ENCODE assay signal across 8 cellular contexts in genomic region chr19:49579947-49580263, GRCh38. TPM values are rescaled to one million over a fixed set of nuclear protein-coding genes. Genes with fewer than 3 reads are reported as not detected.
A peak's percentile ranks its signal among the peaks of the same experiment; 100 is the strongest.
DNase-seq lines count a peak whose midpoint lies in the region; ATAC-seq, FAIRE-seq and TF ChIP-seq lines count a peak whose summit lies in the region.

No MANE protein-coding gene starts in this region.

- CTCF ChIA-PET in A549 (lab: Yijun Ruan, JAX) (interaction anchor here (0.7 to 16.1 kb wide), 12 partner anchors 9 to 135 kb away, joined by 3 to 426 read pairs (median 6); partner anchors contain the start of gene PRR12), GM12878 (lab: Yijun Ruan, JAX) (interaction anchor here (0.7 to 4.2 kb wide), 7 partner anchors 10 to 106 kb away, joined by 3 to 48 read pairs (median 4); partner anchors contain the start of gene FLT3LG)

- no peak for FAIRE-seq in A549 (lab: Jason Lieb, UNC)
- no peak for FAIRE-seq in GM12878 (lab: Jason Lieb, UNC)

- no peaks in the 10 kb centered on the region; a peak in 1 of 4 replicates for H3K36me3 ChIP-seq in GM12878 (ENCODE audit: control insufficient read depth in 2 of 2, insufficient read depth in 2 of 2, low read length in 1 of 2)
- H3K36me3 ChIP-seq in lung (ENCODE audit: control insufficient read depth in 2 of 2, insufficient read depth in 2 of 2, low read length in 2 of 2), result peaks cover 3 to 8% of the 10 kb centered on the region in 2 donors
- no peaks in the 10 kb centered on the region for H3K36me3 ChIP-seq in uterus

- TF ChIP-seq EP300 in A549 (IDR thresholded peaks at IDR 0.05), result no peak
- no peak for TF ChIP-seq EP300 in GM12878 (IDR thresholded peaks at IDR 0.05; ENCODE audit: borderline replicate concordance in 1 of 2, control insufficient read depth in 1 of 2, low read depth in 2 of 2, low read length in 2 of 2)

- WGBS in A549 (ENCODE audit: missing lambda C conversion rate), result 7% methylated on average over 8 of the region's 8 CpGs
- WGBS in GM12878 (ENCODE audit: insufficient coverage, insufficient replicate concordance, low lambda C conversion rate, missing lambda C conversion rate), result 0% methylated on average over 8 of the region's 8 CpGs
- 1 to 2% methylated on average over 8 of the region's 8 CpGs for WGBS in lung, 2 donors

- intact Hi-C loops in GM12878 (cut with micrococcal nuclease; ENCODE audit: unreplicated experiment), result loop anchor here (1.0 kb wide), 1 partner anchor 10 kb away; no protein-coding TSS in a partner anchor
- intact Hi-C loops in uterus (cut with DNase I; ENCODE audit: low total_unique reads), result no loop called here

- SMC1A ChIA-PET in GM12878 (lab: Charles Lee; ENCODE audit: uncharacterized antibody, unreplicated experiment), result interaction anchor here (0.6 to 3.4 kb wide), 7 partner anchors 10 to 128 kb away, joined by 3 to 14 read pairs (median 7); partner anchors contain the start of genes PIH1D1, PRMT1, PRR12 and RRAS

- no peak for TF ChIP-seq CTCF in A549 (IDR thresholded peaks at IDR 0.05)
- no peak for TF ChIP-seq CTCF in HFF-Myc (IDR thresholded peaks at IDR 0.05; ENCODE audit: low read depth, low read length, missing control alignments)
- TF ChIP-seq CTCF in GM12878 (IDR thresholded peaks at IDR 0.05 in 2 of 3, conservative IDR thresholded peaks at IDR 0.05 in 1 of 3; ENCODE audit: control insufficient read depth in 2 of 3, extremely low read depth in 1 of 3, insufficient read depth in 1 of 3, low read depth in 3 of 3, low read length in 3 of 3), result no peak
- no peak for TF ChIP-seq CTCF in lung (IDR thresholded peaks at IDR 0.05; ENCODE audit: control extremely low read depth, extremely low read depth)
- TF ChIP-seq CTCF in uterus (IDR thresholded peaks at IDR 0.05), result no peak

- peaks cover 8% of the 10 kb centered on the region; the same call in 2 of the 3 replicates for H3K4me1 ChIP-seq in A549
- peaks cover 7% of the 10 kb centered on the region; the same call in 1 of the 2 replicates for H3K4me1 ChIP-seq in GM12878 (ENCODE audit: control insufficient read depth, insufficient read depth, low read length)
- peaks cover 0 to 4% of the 10 kb centered on the region in 2 donors for H3K4me1 ChIP-seq in lung (ENCODE audit: control insufficient read depth in 2 of 2, insufficient read depth in 2 of 2, low read length in 2 of 2)
- peaks cover 0 to 5% of the 10 kb centered on the region in 2 donors for H3K4me1 ChIP-seq in uterus

- H3K9me3 ChIP-seq in A549 (no peaks in the 10 kb centered on the region), GM12878 (replicated peaks; ENCODE audit: control insufficient read depth, insufficient read depth, low read length) (no peaks in the 10 kb centered on the region), lung (ENCODE audit: control insufficient read depth in 2 of 2, insufficient read depth in 1 of 2, low read length in 1 of 2) (no peaks in the 10 kb centered on the region), uterus (no peaks in the 10 kb centered on the region)

- H3K9ac ChIP-seq in GM12878 (ENCODE audit: control insufficient read depth, insufficient read depth, low read length), result peak overlapping the region; percentile 86

- in situ Hi-C loops in GM12878 (cut with MboI), result no loop called here

- no peak for TF ChIP-seq POLR2A in A549 (IDR thresholded peaks at IDR 0.05; ENCODE audit: low read length)
- TF ChIP-seq POLR2A in GM12878 (IDR thresholded peaks at IDR 0.05; ENCODE audit: low read depth, low read length), result no peak
- TF ChIP-seq POLR2A in uterus (IDR thresholded peaks at IDR 0.05), result no peak

- H3K27me3 ChIP-seq in GM12878 (replicated peaks in 1 of 2; ENCODE audit: control insufficient read depth in 2 of 2, insufficient read depth in 2 of 2, low read length in 1 of 2) (no peaks in the 10 kb centered on the region), lung (ENCODE audit: control insufficient read depth, insufficient read depth) (no peaks in the 10 kb centered on the region), uterus (no peaks in the 10 kb centered on the region)

- no TSS peak for BruUV-seq in GM12878 (replicated peaks; lab: Mats Ljungman, UMichigan)

- H2AFZ ChIP-seq in GM12878 (ENCODE audit: control insufficient read depth, low read depth, low read length), result peak overlapping the region; percentile 65

- no peak for TF ChIP-seq RAD21 in A549 (conservative IDR thresholded peaks at IDR 0.05 in 1 of 2, IDR thresholded peaks at IDR 0.05 in 1 of 2)
- TF ChIP-seq RAD21 in GM12878 (IDR thresholded peaks at IDR 0.05; ENCODE audit: insufficient read depth, low read depth, low read length), result no peak

- peak; percentile 6 to 12; a peak in 4 of 6 replicates for ATAC-seq in A549
- peak; percentile 17 for ATAC-seq in GM12878
- ATAC-seq in lung (ENCODE audit: insufficient read depth, low FRiP score), result no peak
- ATAC-seq in GM18907 (IDR thresholded peaks at IDR 0.05; ENCODE audit: unreplicated experiment), result no peak

- RAD21 ChIA-PET in GM12878 (lab: Charles Lee; ENCODE audit: unreplicated experiment), result interaction anchor here (0.6 to 2.6 kb wide), 8 partner anchors 9 to 322 kb away, joined by 3 to 14 read pairs (median 4); partner anchors contain the start of gene RRAS

- peak overlapping the region; percentile 63 for H3K4me3 ChIP-seq in A549
- peak overlapping the region; percentile 63 for H3K4me3 ChIP-seq in HFF-Myc (replicated peaks; ENCODE audit: low read depth, low read length)
- peak overlapping the region; percentile 77 for H3K4me3 ChIP-seq in GM12878
- H3K4me3 ChIP-seq in lung, result peak overlapping the region; percentile 67
- peak overlapping the region; percentile 55 to 56 for H3K4me3 ChIP-seq in uterus

- H3K27ac ChIP-seq in A549 (peak overlapping the region; percentile 68 to 88), GM12878 (ENCODE audit: control insufficient read depth, insufficient read depth) (peak overlapping the region; percentile 65), lung (ENCODE audit: low read depth in 1 of 2, low read length in 1 of 2) (peak overlapping the region; percentile 37 to 55), uterus (peak overlapping the region; percentile 76)

- no peak for DNase-seq in A549 (ENCODE audit: low read depth in 1 of 2, low spot score in 1 of 2)
- DNase-seq in HFF-Myc (ENCODE audit: extremely low read depth, low read depth), result no peak
- no peak for DNase-seq in GM12878 (ENCODE audit: low read depth, low spot score)
- no peak for DNase-seq in lung (ENCODE audit: low spot score)
- DNase-seq in uterus, result no peak
- DNase-seq in glomerular visceral epithelial cell (ENCODE audit: extremely low spot score), result no peak
- no peak for DNase-seq in NCI-H2081 (lab: John Stamatoyannopoulos, UW)

- POLR2A ChIA-PET in A549 (lab: Yijun Ruan, JAX), result interaction anchor here (0.7 to 2.8 kb wide), 11 partner anchors 10 to 127 kb away, joined by 3 to 30 read pairs (median 5); partner anchors contain the start of genes ALDH16A1, RPS11, RRAS and SCAF1
- POLR2A ChIA-PET in GM12878 (lab: Charles Lee), result interaction anchor here (0.5 to 2.9 kb wide), 17 partner anchors 9 to 1831 kb away, joined by 3 to 23 read pairs (median 6); partner anchors contain the start of genes BCL2L12, IRF3, PIH1D1 and PRMT1

- H3K4me2 ChIP-seq in A549 (peak overlapping the region; percentile 80), GM12878 (ENCODE audit: control insufficient read depth, insufficient read depth) (peak overlapping the region; percentile 68)

- peaks cover 17% of the 10 kb centered on the region for H3K79me2 ChIP-seq in GM12878 (ENCODE audit: control insufficient read depth, insufficient read depth, low read length)

- H4K20me1 ChIP-seq in GM12878 (ENCODE audit: control insufficient read depth, insufficient read depth), result no peaks in the 10 kb centered on the region

RNA-seq across cellular contexts. Expression of gene NOSIP, which starts 0.5 kb away (rescaled TPM):
- polyA plus RNA-seq in A549 (2011; rRNA removed), result 49.0 and 52.5 TPM in 2 replicates
- 187 and 189 TPM in 2 replicates for polyA plus RNA-seq in A549 (2012; cell fraction: cytosol; rRNA removed)
- 179 and 276 TPM in 2 replicates for polyA plus RNA-seq in A549 (2012; cell fraction: nucleus; rRNA removed)
- polyA plus RNA-seq in A549 (2017; fragmentation: RNase III; extraction: RNeasy Plus Mini Kit Qiagen cat#74134 plus additional on column Dnase treatment), result 98.0 to 105 TPM (median 101 TPM) in 3 replicates
- 67.2 and 78.2 TPM in 2 replicates for polyA minus RNA-seq in A549 (2011; rRNA and poly(A)+ RNA removed)
- total RNA-seq in GM12878 (2013; cell fraction: nucleolus; rRNA removed), result 16.5 and 19.8 TPM in 2 replicates
- 68.6 and 75.3 TPM in 2 replicates for total RNA-seq in GM12878 (2014; rRNA removed)
- 34.2 and 38.6 TPM in 2 replicates for total RNA-seq in GM12878 (2014; rRNA removed; fragmentation: Illumina TruSeq; extraction: Trizol)
- total RNA-seq in GM12878 (2021), result 51.8 and 55.0 TPM in 2 replicates
- 19.9 TPM for polyA plus RNA-seq in GM12878 (2011; ENCODE audit: low read depth)
- 25.0 and 45.1 TPM in 2 replicates for polyA plus RNA-seq in GM12878 (2011; rRNA removed)
- 81.2 and 120 TPM in 2 replicates for polyA plus RNA-seq in GM12878 (2011; cell fraction: cytosol; rRNA removed)
- 97.3 and 127 TPM in 2 replicates for polyA plus RNA-seq in GM12878 (2011; cell fraction: nucleus; rRNA removed)
- polyA plus RNA-seq in GM12878 (2012), result 45.3 and 48.3 TPM in 2 replicates
- polyA plus RNA-seq in GM12878 (2014; fragmentation: Illumina TruSeq; extraction: Trizol), result 12.4 and 27.9 TPM in 2 replicates
- polyA plus RNA-seq in GM12878 (2014; fragmentation: Nextera tagmentation; extraction: Ambion mirVana), result 10 to 100 TPM in 1 of 2 experiments, 1 to 10 TPM in 1; 7.2 to 20.1 TPM
- 65.5 and 70.6 TPM in 2 replicates for polyA plus RNA-seq in GM12878 (2014; rRNA removed)
- 10 to 100 TPM; 75.8 to 85.5 TPM for polyA plus RNA-seq in GM12878 (2016; fragmentation: Nextera tagmentation; extraction: Ambion mirVana)
- polyA minus RNA-seq in GM12878 (2011; rRNA and poly(A)+ RNA removed), result 44.5 and 78.1 TPM in 2 replicates
- 20.8 and 31.5 TPM in 2 replicates for polyA minus RNA-seq in GM12878 (2011; cell fraction: cytosol; rRNA and poly(A)+ RNA removed)
- 16.6 and 24.8 TPM in 2 replicates for polyA minus RNA-seq in GM12878 (2011; cell fraction: nucleus; rRNA and poly(A)+ RNA removed)
- 10 to 100 TPM; 40.9 to 48.1 TPM for total RNA-seq in lung
- 10 to 100 TPM; 77.1 to 84.2 TPM for polyA plus RNA-seq in lung
- total RNA-seq in uterus, result 100 to 1,000 TPM in 1 of 4 donors, 10 to 100 TPM in 3; 29.0 to 347 (median 65.4) TPM

RNA-seq across cellular contexts. Expression of gene PRRG2, which starts 1.2 kb away (rescaled TPM):
- 0.53 and 0.82 TPM in 2 replicates for polyA plus RNA-seq in A549 (2011; rRNA removed)
- polyA plus RNA-seq in A549 (2012; cell fraction: cytosol; rRNA removed), result 0.45 and 0.54 TPM in 2 replicates
- 0.55 and 0.66 TPM in 2 replicates for polyA plus RNA-seq in A549 (2012; cell fraction: nucleus; rRNA removed)
- polyA plus RNA-seq in A549 (2017; fragmentation: RNase III; extraction: RNeasy Plus Mini Kit Qiagen cat#74134 plus additional on column Dnase treatment), result 0.68 to 1.1 TPM (median 1.0 TPM) in 3 replicates
- 0.44 and 0.54 TPM in 2 replicates for polyA minus RNA-seq in A549 (2011; rRNA and poly(A)+ RNA removed)
- 1.2 and 2.2 TPM in 2 replicates for total RNA-seq in GM12878 (2013; cell fraction: nucleolus; rRNA removed)
- 1.3 TPM in 2 replicates for total RNA-seq in GM12878 (2014; rRNA removed)
- 0.40 and 0.46 TPM in 2 replicates for total RNA-seq in GM12878 (2014; rRNA removed; fragmentation: Illumina TruSeq; extraction: Trizol)
- 0.82 and 1.6 TPM in 2 replicates for total RNA-seq in GM12878 (2021)
- 1.8 TPM for polyA plus RNA-seq in GM12878 (2011; ENCODE audit: low read depth)
- polyA plus RNA-seq in GM12878 (2011; rRNA removed), result 0.37 and 1.3 TPM in 2 replicates
- 1.3 and 1.6 TPM in 2 replicates for polyA plus RNA-seq in GM12878 (2011; cell fraction: cytosol; rRNA removed)
- 1.1 and 1.4 TPM in 2 replicates for polyA plus RNA-seq in GM12878 (2011; cell fraction: nucleus; rRNA removed)
- 0.76 and 1.0 TPM in 2 replicates for polyA plus RNA-seq in GM12878 (2012)
- 0.50 and 1.0 TPM in 2 replicates for polyA plus RNA-seq in GM12878 (2014; fragmentation: Illumina TruSeq; extraction: Trizol)
- under 1 TPM; 0.09 to 0.21 TPM for polyA plus RNA-seq in GM12878 (2014; fragmentation: Nextera tagmentation; extraction: Ambion mirVana)
- 1.6 and 2.1 TPM in 2 replicates for polyA plus RNA-seq in GM12878 (2014; rRNA removed)
- 1 to 10 TPM in 1 of 2 experiments, under 1 TPM in 1; 0.66 to 1.1 TPM for polyA plus RNA-seq in GM12878 (2016; fragmentation: Nextera tagmentation; extraction: Ambion mirVana)
- polyA minus RNA-seq in GM12878 (2011; rRNA and poly(A)+ RNA removed), result 0.44 and 2.5 TPM in 2 replicates
- polyA minus RNA-seq in GM12878 (2011; cell fraction: cytosol; rRNA and poly(A)+ RNA removed), result 1.1 and 1.8 TPM in 2 replicates
- 2.4 and 4.3 TPM in 2 replicates for polyA minus RNA-seq in GM12878 (2011; cell fraction: nucleus; rRNA and poly(A)+ RNA removed)
- 10 to 100 TPM in 1 of 2 donors, 1 to 10 TPM in 1; 5.1 to 11.7 TPM for total RNA-seq in lung
- polyA plus RNA-seq in lung, result 10 to 100 TPM in 1 of 2 donors, 1 to 10 TPM in 1; 9.0 to 10.5 TPM
- 1 to 10 TPM in 1 of 4 donors, under 1 TPM in 1, not detected in 2; 0.95 to 1.4 TPM for total RNA-seq in uterus

RNA-seq across cellular contexts. Expression of gene PRR12, which starts 11.1 kb away (rescaled TPM):
- 0.78 and 1.6 TPM in 2 replicates for polyA plus RNA-seq in A549 (2011; rRNA removed)
- polyA plus RNA-seq in A549 (2012; cell fraction: cytosol; rRNA removed), result 3.9 and 5.4 TPM in 2 replicates
- polyA plus RNA-seq in A549 (2012; cell fraction: nucleus; rRNA removed), result 12.6 and 13.4 TPM in 2 replicates
- 13.0 to 16.3 TPM (median 15.6 TPM) in 3 replicates for polyA plus RNA-seq in A549 (2017; fragmentation: RNase III; extraction: RNeasy Plus Mini Kit Qiagen cat#74134 plus additional on column Dnase treatment)
- polyA minus RNA-seq in A549 (2011; rRNA and poly(A)+ RNA removed), result 0.83 and 2.8 TPM in 2 replicates
- 10.0 and 11.4 TPM in 2 replicates for total RNA-seq in GM12878 (2013; cell fraction: nucleolus; rRNA removed)
- 1.5 and 1.8 TPM in 2 replicates for total RNA-seq in GM12878 (2014; rRNA removed)
- total RNA-seq in GM12878 (2014; rRNA removed; fragmentation: Illumina TruSeq; extraction: Trizol), result 0.83 and 0.94 TPM in 2 replicates
- total RNA-seq in GM12878 (2021), result 22.7 and 25.3 TPM in 2 replicates
- 1.4 TPM for polyA plus RNA-seq in GM12878 (2011; ENCODE audit: low read depth)
- 0.13 and 0.30 TPM in 2 replicates for polyA plus RNA-seq in GM12878 (2011; rRNA removed)
- 0.52 and 0.55 TPM in 2 replicates for polyA plus RNA-seq in GM12878 (2011; cell fraction: cytosol; rRNA removed)
- 2.6 and 6.4 TPM in 2 replicates for polyA plus RNA-seq in GM12878 (2011; cell fraction: nucleus; rRNA removed)
- polyA plus RNA-seq in GM12878 (2012), result 6.4 and 7.2 TPM in 2 replicates
- 0.78 and 2.6 TPM in 2 replicates for polyA plus RNA-seq in GM12878 (2014; fragmentation: Illumina TruSeq; extraction: Trizol)
- polyA plus RNA-seq in GM12878 (2014; fragmentation: Nextera tagmentation; extraction: Ambion mirVana), result under 1 TPM; 0.02 to 0.11 TPM
- polyA plus RNA-seq in GM12878 (2014; rRNA removed), result 5.4 and 8.5 TPM in 2 replicates
- polyA plus RNA-seq in GM12878 (2016; fragmentation: Nextera tagmentation; extraction: Ambion mirVana), result 1 to 10 TPM; 1.5 to 1.8 TPM
- 0.51 and 1.4 TPM in 2 replicates for polyA minus RNA-seq in GM12878 (2011; rRNA and poly(A)+ RNA removed)
- 4.1 and 4.4 TPM in 2 replicates for polyA minus RNA-seq in GM12878 (2011; cell fraction: cytosol; rRNA and poly(A)+ RNA removed)
- 2.2 and 3.0 TPM in 2 replicates for polyA minus RNA-seq in GM12878 (2011; cell fraction: nucleus; rRNA and poly(A)+ RNA removed)
- total RNA-seq in lung, result 10 to 100 TPM; 18.0 to 32.4 TPM
- 10 to 100 TPM in 1 of 2 donors, 1 to 10 TPM in 1; 7.6 to 15.5 TPM for polyA plus RNA-seq in lung
- total RNA-seq in uterus, result 10 to 100 TPM in 2 of 4 donors, 1 to 10 TPM in 2; 2.6 to 63.1 (median 8.6) TPM

RNA-seq across cellular contexts. Expression of gene RCN3, which starts 52.1 kb away (rescaled TPM):
- polyA plus RNA-seq in A549 (2011; rRNA removed) (0.31 and 0.41 TPM in 2 replicates), A549 (2017; fragmentation: RNase III; extraction: RNeasy Plus Mini Kit Qiagen cat#74134 plus additional on column Dnase treatment) (1.6 to 2.1 TPM (median 1.8 TPM) in 3 replicates), GM12878 (2011; rRNA removed) (0.12 TPM in 1 of 2 replicates, not detected in the other), GM12878 (2014; fragmentation: Illumina TruSeq; extraction: Trizol) (0.21 TPM in 1 of 2 replicates, not detected in the other), GM12878 (2014; fragmentation: Nextera tagmentation; extraction: Ambion mirVana) (not detected), GM12878 (2014; rRNA removed) (0.96 and 1.7 TPM in 2 replicates), GM12878 (2016; fragmentation: Nextera tagmentation; extraction: Ambion mirVana) (under 1 TPM; 0.49 to 0.99 TPM), lung (10 to 100 TPM; 29.3 to 32.6 TPM)
- polyA plus RNA-seq in A549 (2012; cell fraction: cytosol; rRNA removed), result 0.78 and 0.98 TPM in 2 replicates
- 5.4 and 5.7 TPM in 2 replicates for polyA plus RNA-seq in A549 (2012; cell fraction: nucleus; rRNA removed)
- not detected in 2 replicates for polyA minus RNA-seq in A549 (2011; rRNA and poly(A)+ RNA removed)
- total RNA-seq in GM12878 (2013; cell fraction: nucleolus; rRNA removed), result 2.0 TPM in 1 of 2 replicates, not detected in the other
- total RNA-seq in GM12878 (2014; rRNA removed) (not detected in 2 replicates), GM12878 (2014; rRNA removed; fragmentation: Illumina TruSeq; extraction: Trizol) (0.32 and 0.49 TPM in 2 replicates), GM12878 (2021) (0.27 and 0.38 TPM in 2 replicates), lung (10 to 100 TPM; 14.1 to 39.2 TPM), uterus (10 to 100 TPM; 14.3 to 71.1 (median 41.4) TPM)
- polyA plus RNA-seq in GM12878 (2011; ENCODE audit: low read depth), result 0.18 TPM
- polyA plus RNA-seq in GM12878 (2011; cell fraction: cytosol; rRNA removed), result 0.07 and 0.15 TPM in 2 replicates
- 0.09 TPM in 1 of 2 replicates, not detected in the other for polyA plus RNA-seq in GM12878 (2011; cell fraction: nucleus; rRNA removed)
- 1.0 and 3.9 TPM in 2 replicates for polyA plus RNA-seq in GM12878 (2012)
- polyA minus RNA-seq in GM12878 (2011; rRNA and poly(A)+ RNA removed), result not detected in 2 replicates
- not detected in 2 replicates for polyA minus RNA-seq in GM12878 (2011; cell fraction: cytosol; rRNA and poly(A)+ RNA removed)
- not detected in 2 replicates for polyA minus RNA-seq in GM12878 (2011; cell fraction: nucleus; rRNA and poly(A)+ RNA removed)

Comparison
In these comparisons a context has a peak if more than half of its experiments do, and no peak if none do; other contexts are left out.
1. ATAC-seq: peak in A549 (2 of 2) and GM12878 (single experiment); none in lung (single experiment) and GM18907 (single experiment).
2. Peak in every context shown above with its lines, with median percentiles within 50 percentile points of each other: H3K27ac ChIP-seq and H3K4me3 ChIP-seq.